40 cellular contexts compared by ENCODE assay signal in genomic region chr9:24587883-24588282, GRCh38. TPM values are rescaled to one million over a fixed set of nuclear protein-coding genes. Genes with fewer than 3 reads are reported as not detected.
"Had no signal": no experiment of that assay in that cellular context is flagged by ENCODE, and none has a peak within 500 bp of the region (broad histone marks: within the 10 kb centered on the region; RNA-seq: fewer than 3 reads in every experiment).

No MANE protein-coding gene starts in this region.

- H3K27me3 ChIP-seq: MG63 had no signal

- DNase-seq: Kasumi-1, MG63, MM.1S, MV-4-11, NCI-H1048, NCI-H1092, NCI-H1092 treated with DMSO at 0.1 percent for 48 hours, NCI-H1105, NCI-H1105 treated with DMSO at 0.1 percent for 48 hours, NCI-H1417, NCI-H1417 treated with DMSO at 0.1 percent for 48 hours, NCI-H1436, NCI-H1436 treated with DMSO at 0.1 percent for 48 hours, NCI-H146, NCI-H1694, NCI-H1694 treated with DMSO at 0.1 percent for 48 hours, NCI-H187, NCI-H187 treated with DMSO at 0.1 percent for 48 hours, NCI-H1930, NCI-H2029, NCI-H2029 treated with DMSO at 0.1 percent for 48 hours, NCI-H2081, NCI-H2081 treated with DMSO at 0.1 percent for 48 hours, NCI-H2107, NCI-H2171, NCI-H2171 treated with DMSO at 0.1 percent for 48 hours, NCI-H2227 treated with DMSO at 0.1 percent for 48 hours, NCI-H226, NCI-H345, NCI-H446, NCI-H446 treated with DMSO at 0.1 percent for 48 hours, NCI-H510A, NCI-H510A treated with DMSO at 0.1 percent for 48 hours, NCI-H524, NCI-H524 treated with DMSO at 0.1 percent for 48 hours, NCI-H526 had no signal

- H3K9me3 ChIP-seq: MG63 had no signal

- H3K4me3 ChIP-seq: MG63 had no signal

- H3K36me3 ChIP-seq: MG63 had no signal

RNA-seq across cellular contexts. Expression of gene IZUMO3, which starts 42.2 kb away (rescaled TPM):
- total RNA-seq: LHCN-M2, M059J, MCF 10A, NCI-H460 had no signal
